9 cellular contexts compared by ENCODE assay signal in genomic region chr5:79702606-79703380, GRCh38. TPM values are rescaled to one million over a fixed set of nuclear protein-coding genes. Genes with fewer than 3 reads are reported as not detected.
DNase-seq lines count a peak whose midpoint lies in the region; ATAC-seq and TF ChIP-seq lines count a peak whose summit lies in the region.
"Had no signal": no experiment of that assay in that cellular context is flagged by ENCODE, and none has a peak within 500 bp of the region (broad histone marks: within the 10 kb centered on the region; RNA-seq: fewer than 3 reads in every experiment).

No MANE protein-coding gene starts in this region.

- H3K27ac ChIP-seq in 22Rv1, result no peak overlapping the region
- no peak overlapping the region for H3K27ac ChIP-seq in RWPE2 (ENCODE audit: poor library complexity, severe bottlenecking)
- peak overlapping the region; percentile 89 to 92 for H3K27ac ChIP-seq in breast epithelium
- H3K27ac ChIP-seq in osteoblast (ENCODE audit: low read depth, low read length), result no peak overlapping the region

- TF ChIP-seq POLR2A in breast epithelium (IDR thresholded peaks at IDR 0.05), result no peak

- no peak overlapping the region for H3K4me3 Mint-ChIP-seq in activated T-helper 1 cell treated with anti-CD3 and anti-CD28 coated beads, Interleukin-12 subunit alpha, Interleukin-12 subunit beta, Interleukin-2, Interleukin-4 antibody, amounts not matched to agents 30 ng/mL and 10 ng/mL and 1 ng/mL, durations not matched to agents 14 hours and 24 hours and 36 hours
- H3K4me3 Mint-ChIP-seq: activated naive CD8-positive, alpha-beta T cell had no signal

- no peaks in the 10 kb centered on the region for H4K20me1 ChIP-seq in osteoblast (ENCODE audit: insufficient read depth, low read length)

- H3K79me2 ChIP-seq in osteoblast (ENCODE audit: insufficient read depth, low read length), result no peaks in the 10 kb centered on the region

- H3K27me3 ChIP-seq in RWPE2 (ENCODE audit: insufficient read depth, poor library complexity, severe bottlenecking), result no peaks in the 10 kb centered on the region
- H3K27me3 ChIP-seq in breast epithelium, result no peaks in the 10 kb centered on the region
- no peaks in the 10 kb centered on the region for H3K27me3 ChIP-seq in osteoblast (ENCODE audit: insufficient read depth, low read length)

- ATAC-seq in RWPE2 (ENCODE audit: low read depth) (peak; percentile 49; the same call in 1 of the 3 replicates), HG03139 (IDR thresholded peaks at IDR 0.05; ENCODE audit: unreplicated experiment) (no peak)

- no peak overlapping the region for H3K4me2 ChIP-seq in osteoblast (ENCODE audit: insufficient read depth, low read length)

- intact Hi-C loops in breast epithelium (cut with DNase I; ENCODE audit: low total_unique reads), result no loop called here
- intact Hi-C loops in activated T-helper 1 cell treated with anti-CD3 and anti-CD28 coated beads, Interleukin-12 subunit alpha, Interleukin-12 subunit beta, Interleukin-2, Interleukin-4 antibody, amounts not matched to agents 30 ng/mL and 10 ng/mL and 1 ng/mL, durations not matched to agents 14 hours and 24 hours and 36 hours (cut with micrococcal nuclease), result loop anchor here (1.0 kb wide), 2 partner anchors 156 to 381 kb away; no protein-coding TSS in a partner anchor

- H3K4me1 ChIP-seq in RWPE2 (ENCODE audit: insufficient read depth, poor library complexity, severe bottlenecking), result no peaks in the 10 kb centered on the region
- H3K4me1 ChIP-seq in breast epithelium, result peaks cover 0 to 22% of the 10 kb centered on the region in 2 donors
- no peaks in the 10 kb centered on the region for H3K4me1 ChIP-seq in osteoblast (ENCODE audit: insufficient read depth, low read length)

- peak; percentile 75 for TF ChIP-seq CTCF in 22Rv1 (IDR thresholded peaks at IDR 0.05)
- peak; percentile 62 for TF ChIP-seq CTCF in GM12872 (IDR thresholded peaks at IDR 0.05; ENCODE audit: insufficient read depth, low read depth, low read length)
- peak; percentile 82 for TF ChIP-seq CTCF in RWPE2 (IDR thresholded peaks at IDR 0.05; ENCODE audit: poor library complexity, severe bottlenecking)
- TF ChIP-seq CTCF in breast epithelium (IDR thresholded peaks at IDR 0.05), result peak in 2 of 3 donors; percentile 32 to 38
- TF ChIP-seq CTCF in osteoblast (IDR thresholded peaks at IDR 0.05; ENCODE audit: extremely low read depth, low read depth, low read length), result peak; percentile 58

- no peak overlapping the region for H2AFZ ChIP-seq in osteoblast (ENCODE audit: low read length)

- H3K4me3 ChIP-seq in RWPE2 (ENCODE audit: severe bottlenecking) (no peak overlapping the region), breast epithelium (no peak overlapping the region), osteoblast (ENCODE audit: insufficient read depth, low read length) (no peak overlapping the region)

- H3K36me3 ChIP-seq in RWPE2 (ENCODE audit: low read depth) (no peaks in the 10 kb centered on the region), breast epithelium (no peaks in the 10 kb centered on the region), osteoblast (ENCODE audit: insufficient read depth, low read length) (no peaks in the 10 kb centered on the region)

- peaks cover 4% of the 10 kb centered on the region for H3K27me3 Mint-ChIP-seq in activated T-helper 1 cell treated with anti-CD3 and anti-CD28 coated beads, Interleukin-12 subunit alpha, Interleukin-12 subunit beta, Interleukin-2, Interleukin-4 antibody, amounts not matched to agents 30 ng/mL and 10 ng/mL and 1 ng/mL, durations not matched to agents 14 hours and 24 hours and 36 hours (ENCODE audit: insufficient read depth)
- H3K27me3 Mint-ChIP-seq: activated naive CD8-positive, alpha-beta T cell had no signal

- H3K9me3 ChIP-seq in RWPE2 (ENCODE audit: severe bottlenecking) (no peaks in the 10 kb centered on the region), breast epithelium (no peaks in the 10 kb centered on the region), osteoblast (ENCODE audit: low read depth, low read length) (no peaks in the 10 kb centered on the region)

- DNase-seq in RWPE2 (ENCODE audit: low spot score) (no peak), breast epithelium (ENCODE audit: low spot score in 2 of 2) (no peak), osteoblast (ENCODE audit: insufficient read length, low spot score, missing footprints) (no peak), middle frontal gyrus (ENCODE audit: extremely low spot score, low spot score) (no peak)
- DNase-seq in activated T-helper 1 cell treated with anti-CD3 and anti-CD28 coated beads, Interleukin-12 subunit alpha, Interleukin-12 subunit beta, Interleukin-2, Interleukin-4 antibody, amounts not matched to agents 30 ng/mL and 10 ng/mL and 1 ng/mL, durations not matched to agents 14 hours and 24 hours and 36 hours (ENCODE audit: low spot score), result no peak

- peaks cover 22% of the 10 kb centered on the region for H3K4me1 Mint-ChIP-seq in activated T-helper 1 cell treated with anti-CD3 and anti-CD28 coated beads, Interleukin-12 subunit alpha, Interleukin-12 subunit beta, Interleukin-2, Interleukin-4 antibody, amounts not matched to agents 30 ng/mL and 10 ng/mL and 1 ng/mL, durations not matched to agents 14 hours and 24 hours and 36 hours (ENCODE audit: low read depth)

- H3K27ac Mint-ChIP-seq in activated T-helper 1 cell treated with anti-CD3 and anti-CD28 coated beads, Interleukin-12 subunit alpha, Interleukin-12 subunit beta, Interleukin-2, Interleukin-4 antibody, amounts not matched to agents 30 ng/mL and 10 ng/mL and 1 ng/mL, durations not matched to agents 14 hours and 24 hours and 36 hours, result no peak overlapping the region
- H3K27ac Mint-ChIP-seq: activated naive CD8-positive, alpha-beta T cell had no signal

- no peaks in the 10 kb centered on the region for H3K9me3 Mint-ChIP-seq in activated T-helper 1 cell treated with anti-CD3 and anti-CD28 coated beads, Interleukin-12 subunit alpha, Interleukin-12 subunit beta, Interleukin-2, Interleukin-4 antibody, amounts not matched to agents 30 ng/mL and 10 ng/mL and 1 ng/mL, durations not matched to agents 14 hours and 24 hours and 36 hours

- no peaks in the 10 kb centered on the region for H3K36me3 Mint-ChIP-seq in activated T-helper 1 cell treated with anti-CD3 and anti-CD28 coated beads, Interleukin-12 subunit alpha, Interleukin-12 subunit beta, Interleukin-2, Interleukin-4 antibody, amounts not matched to agents 30 ng/mL and 10 ng/mL and 1 ng/mL, durations not matched to agents 14 hours and 24 hours and 36 hours (ENCODE audit: low read depth)

RNA-seq across cellular contexts. Expression of gene CMYA5, which starts 13.2 kb away (rescaled TPM):
- total RNA-seq in breast epithelium (100 to 1,000 TPM in 1 of 3 donors, 10 to 100 TPM in 1, 1 to 10 TPM in 1; 5.0 to 132 (median 37.0) TPM), osteoblast (2.1 and 2.2 TPM in 2 replicates)
- 0.10 and 0.15 TPM in 2 replicates for total RNA-seq in activated T-helper 1 cell treated with anti-CD3 and anti-CD28 coated beads, Interleukin-12 subunit alpha, Interleukin-12 subunit beta, Interleukin-2, Interleukin-4 antibody, amounts not matched to agents 30 ng/mL and 10 ng/mL and 1 ng/mL, durations not matched to agents 14 hours and 24 hours and 36 hours

Comparison
In these comparisons a context has a peak if more than half of its experiments do, and no peak if none do; other contexts are left out.
1. H3K27ac ChIP-seq: peak in breast epithelium (2 of 2); none in 22Rv1 (single experiment), RWPE2 (single experiment) and osteoblast (single experiment).
2. Peak in every context shown above with its lines, with median percentiles within 50 percentile points of each other: CTCF ChIP-seq.